1 cellular context compared by ENCODE assay signal in genomic region chr2:84940088-84940470, GRCh38.
TF ChIP-seq lines count a peak whose summit lies in the region.

No MANE protein-coding gene starts in this region.

TF ChIP-seq in SK-N-SH treated with all-trans-retinoic acid at 6 μM for 48 hours, 23 proteins besides CTCF, POLR2A, EP300 and RAD21 (continued from another document):
- TF ChIP-seq TSHZ2 (CRISPR knock-in tag; IDR thresholded peaks at IDR 0.05) (no peak), ZNF70 (CRISPR knock-in tag; IDR thresholded peaks at IDR 0.05) (no peak)
